11 cellular contexts compared by ENCODE assay signal in the genomic region with DNA sequence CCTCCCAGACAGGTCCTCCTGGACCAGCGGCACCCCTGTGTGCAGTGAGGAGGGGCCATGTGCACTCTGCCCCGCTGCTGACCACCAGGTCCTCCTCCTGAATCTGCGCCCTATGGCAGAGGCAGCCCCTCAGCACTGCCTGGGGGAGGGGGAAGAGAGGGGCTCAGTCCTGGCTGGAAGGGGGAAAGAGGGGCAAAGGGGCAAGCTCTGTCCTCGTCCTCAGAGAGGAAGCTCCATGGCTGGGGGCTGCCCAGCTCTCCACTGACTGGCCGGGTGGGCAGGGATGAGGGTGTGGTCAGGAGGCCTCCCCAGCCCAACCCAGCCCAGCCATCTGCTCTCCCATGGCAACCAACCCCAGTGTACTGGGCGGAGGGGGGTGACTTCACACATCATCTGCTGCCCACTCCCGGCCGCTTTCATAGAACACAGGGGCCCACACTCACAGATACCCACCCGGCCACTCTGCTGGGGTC. TPM values are rescaled to one million over a fixed set of nuclear protein-coding genes. Genes with fewer than 3 reads are reported as not detected.
DNase-seq lines count a peak whose midpoint lies in the region; ATAC-seq and TF ChIP-seq lines count a peak whose summit lies in the region.
"Had no signal": no experiment of that assay in that cellular context is flagged by ENCODE, and none has a peak within 500 bp of the region (broad histone marks: within the 10 kb centered on the region; RNA-seq: fewer than 3 reads in every experiment).

No MANE protein-coding gene starts in this region.

- no peaks in the 10 kb centered on the region for H3K9me3 ChIP-seq in esophagus squamous epithelium
- no peaks in the 10 kb centered on the region for H3K9me3 ChIP-seq in muscle layer of colon (ENCODE audit: low read length)
- H3K9me3 ChIP-seq: BLaER1 treated with 17β-estradiol and CSF1 and Interleukin-3, amounts not matched to agents 10 nM and 100 nM had no signal

- peaks cover 38 to 86% (median 75%) of the 10 kb centered on the region in 3 donors for H3K4me1 ChIP-seq in esophagus squamous epithelium
- H3K4me1 ChIP-seq in muscle layer of colon (ENCODE audit: insufficient read depth, low read length): peaks cover 74% of the 10 kb centered on the region

- H3K36me3 ChIP-seq in esophagus squamous epithelium: no peaks in the 10 kb centered on the region
- no peaks in the 10 kb centered on the region for H3K36me3 ChIP-seq in muscle layer of colon (ENCODE audit: insufficient read depth, low read length)
- H3K36me3 ChIP-seq: BLaER1 treated with 17β-estradiol and CSF1 and Interleukin-3, amounts not matched to agents 10 nM and 100 nM had no signal

- H3K4me3 ChIP-seq in esophagus squamous epithelium (peak overlapping the region in 1 of 4 donors; percentile 22), muscle layer of colon (ENCODE audit: low read depth in 1 of 2, low read length in 2 of 2) (no peak overlapping the region)
- H3K4me3 ChIP-seq: BLaER1 treated with 17β-estradiol and CSF1 and Interleukin-3, amounts not matched to agents 10 nM and 100 nM had no signal

- TF ChIP-seq POLR2A in esophagus squamous epithelium (IDR thresholded peaks at IDR 0.05): no peak

- no peak overlapping the region for H3K9ac ChIP-seq in muscle layer of colon (ENCODE audit: low read length)
- H3K9ac ChIP-seq: BLaER1 treated with 17β-estradiol and CSF1 and Interleukin-3, amounts not matched to agents 10 nM and 100 nM had no signal

- no peak for ATAC-seq in HG03457 (IDR thresholded peaks at IDR 0.05; ENCODE audit: unreplicated experiment)

- intact Hi-C loops in esophagus squamous epithelium (cut with DNase I): no loop called here

- TF ChIP-seq CTCF in esophagus squamous epithelium (IDR thresholded peaks at IDR 0.05): no peak

- WGBS in esophagus squamous epithelium, 2 donors: 31 to 46% methylated on average over 3 to 5 of the region's 9 CpGs

- DNase-seq in 8988T (peak; percentile 39), NCI-H2227 (lab: John Stamatoyannopoulos, UW; ENCODE audit: unreplicated experiment) (peak; percentile 74), esophagus squamous epithelium (lab: John Stamatoyannopoulos, UW) (no peak), cortex of kidney (lab: John Stamatoyannopoulos, UW) (no peak), NCI-H2107 treated with DMSO at 0.1 percent for 48 hours (lab: John Stamatoyannopoulos, UW; ENCODE audit: unreplicated experiment) (no peak), germinal center (ENCODE audit: low spot score) (no peak)
- DNase-seq: T-helper 9 cell had no signal

- H3K27ac ChIP-seq in esophagus squamous epithelium (peak overlapping the region; percentile 51 to 93 (median 74)), muscle layer of colon (ENCODE audit: low read depth, low read length) (peak overlapping the region; percentile 58)
- H3K27ac ChIP-seq: BLaER1 treated with 17β-estradiol and CSF1 and Interleukin-3, amounts not matched to agents 10 nM and 100 nM had no signal

- H3K27me3 ChIP-seq in esophagus squamous epithelium (peaks cover 0 to 17% (median 0%) of the 10 kb centered on the region in 4 donors), muscle layer of colon (ENCODE audit: control insufficient read depth in 1 of 2, insufficient read depth in 2 of 2, low read length in 2 of 2) (no peaks in the 10 kb centered on the region)

RNA-seq across cellular contexts. Expression of gene BCAR1, which starts 5.5 kb away (rescaled TPM):
- total RNA-seq in esophagus squamous epithelium: 10 to 100 TPM; 26.8 to 51.9 (median 32.1) TPM

RNA-seq across cellular contexts. Expression of gene CTRB1, which starts 38.1 kb away (rescaled TPM):
- total RNA-seq in esophagus squamous epithelium: not detected
- total RNA-seq: HT1080 had no signal

RNA-seq across cellular contexts. Expression of gene CTRB2, which starts 49.9 kb away (rescaled TPM):
- not detected for total RNA-seq in esophagus squamous epithelium
- total RNA-seq: HT1080 had no signal

Comparison
In these comparisons a context has a peak if more than half of its experiments do, and no peak if none do; other contexts are left out.
1. DNase-seq: peak in 8988T (single experiment) and NCI-H2227 (single experiment); none in esophagus squamous epithelium (single experiment), cortex of kidney (single experiment), NCI-H2107 treated with DMSO at 0.1 percent for 48 hours (single experiment) and germinal center (single experiment).